ENCODE assay signal across 1 cellular context in genomic region chr3:14517601-14518431, GRCh38.
TF ChIP-seq lines count a peak whose summit lies in the region.

No MANE protein-coding gene starts in this region.

TF ChIP-seq in GM23338, 12 proteins besides CTCF, POLR2A, EP300 and RAD21 (continued from another document):
- TF ChIP-seq ZNF462 (CRISPR knock-in tag; IDR thresholded peaks at IDR 0.05) (no peak), REST (IDR thresholded peaks at IDR 0.05; ENCODE audit: unreplicated experiment) (no peak), JUNB (IDR thresholded peaks at IDR 0.05; ENCODE audit: unreplicated experiment) (no peak), STAT1 (IDR thresholded peaks at IDR 0.05; ENCODE audit: unreplicated experiment) (no peak), EZH2phosphoT487 (IDR thresholded peaks at IDR 0.05; ENCODE audit: unreplicated experiment) (no peak)
TF ChIP-seq in GM23338: peak in this region for 0.
